ENCODE assay signal across 23 cellular contexts in the genomic region with DNA sequence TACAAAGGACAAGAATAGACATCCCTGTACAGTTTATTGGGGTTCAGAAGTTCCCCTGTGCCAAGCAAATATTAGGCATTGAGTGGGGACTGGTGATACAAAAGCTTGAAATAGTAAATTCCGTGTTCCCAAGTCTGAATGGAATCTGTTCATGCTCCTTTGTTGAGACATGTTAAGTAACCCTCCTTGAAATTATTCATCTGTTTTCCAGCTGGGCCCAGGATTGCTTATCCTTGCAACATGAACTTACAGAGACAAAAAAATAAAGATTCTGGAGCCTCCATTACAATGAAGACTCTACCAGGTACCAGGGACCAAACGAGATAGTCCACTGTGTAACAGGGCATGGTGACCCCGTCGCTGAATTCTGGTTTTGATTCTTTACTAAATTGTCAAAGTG. TPM values are rescaled to one million over a fixed set of nuclear protein-coding genes. Genes with fewer than 3 reads are reported as not detected.
DNase-seq lines count a peak whose midpoint lies in the region; TF ChIP-seq lines count a peak whose summit lies in the region.
"Had no signal": no experiment of that assay in that cellular context is flagged by ENCODE, and none has a peak within 500 bp of the region (broad histone marks: within the 10 kb centered on the region; RNA-seq: fewer than 3 reads in every experiment).

No MANE protein-coding gene starts in this region.

- peak; percentile 79 for DNase-seq in adipocyte (ENCODE audit: low read depth)
- peak; percentile 67 for DNase-seq in fibroblast of mammary gland (ENCODE audit: low read depth)
- peak; percentile 17 for DNase-seq in left kidney (ENCODE audit: low read depth, low spot score)
- peak in 1 of 2 donors; percentile 35 for DNase-seq in uterus
- no peak for DNase-seq in OCI-M2 (lab: John Stamatoyannopoulos, UW; ENCODE audit: unreplicated experiment)
- DNase-seq in MV-4-11 (lab: John Stamatoyannopoulos, UW) = no peak
- no peak for DNase-seq in activated CD4-positive, alpha-beta T cell treated with anti-CD3 and anti-CD28 coated beads for 1 hour
- DNase-seq: activated CD4-positive, alpha-beta T cell treated with anti-CD3 and anti-CD28 coated beads, Interleukin-2, amount 50 U/mL, for 48 hours; endodermal cell; MG63; NCI-H146; NCI-H748 treated with DMSO at 0.1 percent for 48 hours; occipital lobe; right cardiac atrium; stimulated activated naive CD4-positive, alpha-beta T cell had no signal

- H3K4me1 ChIP-seq in adipocyte (ENCODE audit: control insufficient read depth, insufficient read depth, low read length) (peaks cover 42% of the 10 kb centered on the region), uterus (peaks cover 0 to 4% of the 10 kb centered on the region in 2 donors)
- H3K4me1 ChIP-seq: HAP-1, SJSA1 had no signal

- TF ChIP-seq POLR2A in uterus (IDR thresholded peaks at IDR 0.05) = no peak

- peak overlapping the region; percentile 52 to 69 for H3K27ac ChIP-seq in uterus
- H3K27ac ChIP-seq: BLaER1, SJSA1, VCaP had no signal

- no peak overlapping the region for H3K4me3 ChIP-seq in adipocyte (ENCODE audit: low read length)
- H3K4me3 ChIP-seq in fibroblast of mammary gland (ENCODE audit: control insufficient read depth, low read depth, low read length) = no peak overlapping the region
- H3K4me3 ChIP-seq in uterus = no peak overlapping the region
- H3K4me3 ChIP-seq: BLaER1, HAP-1, MG63, SJSA1, tibial nerve had no signal

- TF ChIP-seq CTCF in fibroblast of mammary gland (conservative IDR thresholded peaks at IDR 0.05; ENCODE audit: control insufficient read depth, insufficient read depth, low read depth, low read length) (no peak), uterus (IDR thresholded peaks at IDR 0.05) (no peak)

- no peaks in the 10 kb centered on the region for H3K36me3 ChIP-seq in adipocyte (ENCODE audit: control insufficient read depth, insufficient read depth, low read length, severe bottlenecking)
- no peaks in the 10 kb centered on the region for H3K36me3 ChIP-seq in uterus
- H3K36me3 ChIP-seq: BLaER1, HAP-1, MG63, SJSA1, tibial nerve had no signal

- intact Hi-C loops in uterus (cut with DNase I; ENCODE audit: low total_unique reads) = no loop called here

- peak overlapping the region; percentile 62 for H3K9ac ChIP-seq in adipocyte (ENCODE audit: low read length)
- H3K9ac ChIP-seq: BLaER1 had no signal

- H3K9me3 ChIP-seq in adipocyte (ENCODE audit: control insufficient read depth, low read length) (no peaks in the 10 kb centered on the region), uterus (no peaks in the 10 kb centered on the region)
- H3K9me3 ChIP-seq: BLaER1, HAP-1, MG63, SJSA1, tibial nerve had no signal

- H3K27me3 ChIP-seq in adipocyte (replicated peaks; ENCODE audit: control insufficient read depth, insufficient read depth, low read length) (no peaks in the 10 kb centered on the region), uterus (peaks cover 0 to 5% of the 10 kb centered on the region in 2 donors)
- H3K27me3 ChIP-seq: BLaER1, SJSA1, tibial nerve had no signal

RNA-seq across cellular contexts. Expression of gene CCL8, which starts 6.1 kb away (rescaled TPM):
- total RNA-seq in uterus = under 1 TPM in 1 of 4 donors, not detected in 3; 0.70 TPM
- total RNA-seq: endodermal cell, lung microvascular endothelial cell, myocyte, OCI-LY7, SJSA1, tibial nerve had no signal

RNA-seq across cellular contexts. Expression of gene CCL11, which starts 27.6 kb away (rescaled TPM):
- total RNA-seq in uterus = 1 to 10 TPM in 1 of 4 donors, not detected in 3; 4.9 TPM
- total RNA-seq: endodermal cell, lung microvascular endothelial cell, myocyte, occipital lobe, OCI-LY7, SJSA1 had no signal

RNA-seq across cellular contexts. Expression of gene CCL13, which starts 43.1 kb away (rescaled TPM):
- total RNA-seq in uterus = 1 to 10 TPM in 2 of 4 donors, not detected in 2; 3.0 to 4.1 TPM
- total RNA-seq: endodermal cell, lung microvascular endothelial cell, myocyte, occipital lobe, OCI-LY7, SJSA1 had no signal

RNA-seq across cellular contexts. Expression of gene CCL7, which starts 43.1 kb away (rescaled TPM):
- not detected for total RNA-seq in uterus
- total RNA-seq: endodermal cell, lung microvascular endothelial cell, myocyte, occipital lobe, OCI-LY7, right cardiac atrium, SJSA1, tibial nerve had no signal

RNA-seq across cellular contexts. Expression of gene CCL1, which starts 49.9 kb away (rescaled TPM):
- total RNA-seq in uterus = not detected
- total RNA-seq: endodermal cell, lung microvascular endothelial cell, myocyte, OCI-LY7, right cardiac atrium, SJSA1, tibial nerve had no signal

Comparison
In these comparisons a context has a peak if more than half of its experiments do, and no peak if none do; other contexts are left out.
1. DNase-seq: peak in adipocyte (single experiment), fibroblast of mammary gland (single experiment) and left kidney (single experiment); none in OCI-M2 (single experiment), MV-4-11 (single experiment) and activated CD4-positive, alpha-beta T cell treated with anti-CD3 and anti-CD28 coated beads for 1 hour (single experiment).